In the genomic region with DNA sequence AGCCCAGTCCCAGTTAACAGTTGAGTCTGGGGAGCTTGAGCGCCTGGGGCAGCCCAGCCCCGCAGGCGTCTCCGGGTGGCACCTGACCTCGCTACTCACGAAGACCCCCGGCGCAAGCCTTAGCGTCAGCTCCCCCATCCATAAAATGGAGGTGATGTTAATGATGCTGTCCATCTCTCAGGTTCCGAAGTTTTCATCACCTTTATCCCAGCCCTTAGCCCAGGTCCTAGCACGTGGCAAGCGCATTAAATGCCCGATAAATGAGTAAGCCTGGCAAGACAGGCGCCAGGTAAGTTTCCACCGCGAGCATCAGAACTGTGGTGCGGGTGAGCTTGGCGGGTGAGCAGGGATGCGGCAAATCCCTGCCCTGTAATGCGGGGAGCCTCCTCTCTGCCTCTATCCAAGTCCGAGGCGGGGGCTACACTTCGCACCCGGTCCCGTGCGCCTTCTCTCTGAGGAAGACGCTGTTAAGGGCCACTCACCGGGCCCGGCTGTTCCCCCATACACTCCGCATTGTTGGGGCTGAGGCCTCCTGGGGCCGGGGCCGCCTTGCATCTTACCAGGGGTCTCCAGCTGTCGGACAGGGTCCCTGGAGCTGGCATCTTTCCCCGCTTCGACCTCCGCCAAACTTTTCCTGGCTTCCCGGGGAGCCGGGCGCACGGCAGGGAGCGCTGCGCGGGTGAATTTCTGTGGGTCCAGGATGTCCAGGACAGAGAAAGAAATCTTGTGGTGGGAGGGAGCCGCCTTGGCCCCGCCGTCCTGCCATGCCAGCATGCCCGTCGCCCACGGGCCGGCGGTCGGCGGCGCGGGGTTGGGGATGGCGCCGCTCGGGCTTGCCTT, we compare ENCODE assay signal across 11 cellular contexts. TPM values are rescaled to one million over a fixed set of nuclear protein-coding genes. Genes with fewer than 3 reads are reported as not detected.
DNase-seq lines count a peak whose midpoint lies in the region; ATAC-seq and TF ChIP-seq lines count a peak whose summit lies in the region.
"Had no signal": no experiment of that assay in that cellular context is flagged by ENCODE, and none has a peak within 500 bp of the region (broad histone marks: within the 10 kb centered on the region; RNA-seq: fewer than 3 reads in every experiment).

No MANE protein-coding gene starts in this region.

- H3K27ac ChIP-seq in smooth muscle cell (ENCODE audit: low read depth), result no peak overlapping the region
- H3K27ac ChIP-seq in effector memory CD4-positive, alpha-beta T cell (ENCODE audit: insufficient read depth, low read length, poor library complexity, severe bottlenecking), result no peak overlapping the region

- H2AFZ ChIP-seq in smooth muscle cell (ENCODE audit: low read depth), result no peak overlapping the region

- no peaks in the 10 kb centered on the region for H3K9me3 ChIP-seq in T-helper 17 cell (ENCODE audit: control insufficient read depth, low read length, poor library complexity, severe bottlenecking)
- H3K9me3 ChIP-seq in iPS-15b (ENCODE audit: control insufficient read depth, insufficient read depth, low read length), result no peaks in the 10 kb centered on the region
- no peaks in the 10 kb centered on the region for H3K9me3 ChIP-seq in smooth muscle cell (replicated peaks; ENCODE audit: low read depth)
- H3K9me3 ChIP-seq in effector memory CD4-positive, alpha-beta T cell (ENCODE audit: control insufficient read depth, low read length), result no peaks in the 10 kb centered on the region

- H3K4me1 Mint-ChIP-seq in activated CD4-positive, alpha-beta T cell treated with anti-CD3 and anti-CD28 coated beads for 36 hours, result peaks cover 17% of the 10 kb centered on the region
- peaks cover 18% of the 10 kb centered on the region for H3K4me1 Mint-ChIP-seq in T-helper 17 cell

- H3K4me1 ChIP-seq in iPS-15b (ENCODE audit: control insufficient read depth, insufficient read depth, low read length) (peaks cover 25% of the 10 kb centered on the region), smooth muscle cell (ENCODE audit: low read depth) (peaks cover 36% of the 10 kb centered on the region)
- peaks cover 10% of the 10 kb centered on the region for H3K4me1 ChIP-seq in effector memory CD4-positive, alpha-beta T cell (ENCODE audit: control insufficient read depth, insufficient read depth, low read length, poor library complexity, severe bottlenecking)

- H3K9me3 Mint-ChIP-seq in activated CD4-positive, alpha-beta T cell treated with anti-CD3 and anti-CD28 coated beads for 36 hours (ENCODE audit: low read depth), result no peaks in the 10 kb centered on the region
- H3K9me3 Mint-ChIP-seq: natural killer cell had no signal

- ATAC-seq in activated CD4-positive, alpha-beta T cell treated with anti-CD3 and anti-CD28 coated beads for 36 hours, result peak; percentile 14
- no peak for ATAC-seq in T-helper 17 cell
- no peak for ATAC-seq in GM19397 (IDR thresholded peaks at IDR 0.05; ENCODE audit: unreplicated experiment)
- ATAC-seq: natural killer cell had no signal

- no peaks in the 10 kb centered on the region for H3F3A ChIP-seq in smooth muscle cell (ENCODE audit: low read depth)

- H3K27me3 ChIP-seq in iPS-15b (ENCODE audit: control insufficient read depth, insufficient read depth, low read length) (peaks cover 65% of the 10 kb centered on the region), smooth muscle cell (ENCODE audit: low read depth) (peaks cover 100% of the 10 kb centered on the region)
- H3K27me3 ChIP-seq in effector memory CD4-positive, alpha-beta T cell (replicated peaks; ENCODE audit: control insufficient read depth, insufficient read depth, low read length, poor library complexity, severe bottlenecking), result peaks cover 41% of the 10 kb centered on the region

- no peak for TF ChIP-seq CTCF in smooth muscle cell (IDR thresholded peaks at IDR 0.05; ENCODE audit: borderline replicate concordance, insufficient read depth, poor library complexity, severe bottlenecking)

- H4K20me1 ChIP-seq in smooth muscle cell (ENCODE audit: low read depth), result no peaks in the 10 kb centered on the region

- H3K27ac Mint-ChIP-seq in activated CD4-positive, alpha-beta T cell treated with anti-CD3 and anti-CD28 coated beads for 36 hours, result no peak overlapping the region
- H3K27ac Mint-ChIP-seq in T-helper 17 cell, result no peak overlapping the region
- H3K27ac Mint-ChIP-seq: natural killer cell had no signal

- POLR2A ChIA-PET in activated CD4-positive, alpha-beta T cell treated with anti-CD3 and anti-CD28 coated beads for 36 hours (lab: Charles Lee), result no interaction called here

- H3K4me3 Mint-ChIP-seq in activated CD4-positive, alpha-beta T cell treated with anti-CD3 and anti-CD28 coated beads for 36 hours, result peak overlapping the region; percentile 5
- peak overlapping the region; percentile 12 for H3K4me3 Mint-ChIP-seq in T-helper 17 cell
- H3K4me3 Mint-ChIP-seq: natural killer cell had no signal

- intact Hi-C loops in activated CD4-positive, alpha-beta T cell treated with anti-CD3 and anti-CD28 coated beads for 36 hours (cut with DNase I, micrococcal nuclease), result loop anchor here (2.0 to 10.0 kb wide), 2 partner anchors 353 to 1305 kb away; a partner anchor contains a TSS

- no peaks in the 10 kb centered on the region for H3K36me3 Mint-ChIP-seq in activated CD4-positive, alpha-beta T cell treated with anti-CD3 and anti-CD28 coated beads for 36 hours (ENCODE audit: low read depth)
- H3K36me3 Mint-ChIP-seq in T-helper 17 cell (ENCODE audit: low read depth), result peaks cover 5% of the 10 kb centered on the region
- H3K36me3 Mint-ChIP-seq: natural killer cell had no signal

- H3K4me2 ChIP-seq in smooth muscle cell, result peak overlapping the region; percentile 83

- CTCF ChIA-PET in activated CD4-positive, alpha-beta T cell treated with anti-CD3 and anti-CD28 coated beads for 36 hours (lab: Charles Lee), result interaction anchor here (0.6 to 1.9 kb wide), 5 partner anchors 11 to 374 kb away, joined by 3 to 5 read pairs (median 4); no protein-coding TSS in a partner anchor

- H3K9ac ChIP-seq in iPS-15b (ENCODE audit: low read depth, low read length) (peak overlapping the region; percentile 37), smooth muscle cell (ENCODE audit: low read depth) (no peak overlapping the region)

- WGBS in smooth muscle cell (ENCODE audit: low lambda C conversion rate), result 1% methylated on average over 58 of the region's 58 CpGs

- no peaks in the 10 kb centered on the region for H3K79me2 ChIP-seq in smooth muscle cell (ENCODE audit: low read depth)

- H3K4me3 ChIP-seq in iPS-15b (ENCODE audit: low read depth, low read length) (peak overlapping the region; percentile 66), smooth muscle cell (peak overlapping the region; percentile 34)
- no peak overlapping the region for H3K4me3 ChIP-seq in effector memory CD4-positive, alpha-beta T cell (ENCODE audit: insufficient read depth, low read depth, low read length, poor library complexity, severe bottlenecking)

- DNase-seq in activated CD4-positive, alpha-beta T cell treated with anti-CD3 and anti-CD28 coated beads for 36 hours, result peak; percentile 18
- DNase-seq in activated CD4-positive, alpha-beta T cell treated with anti-CD3 and anti-CD28 coated beads, Interleukin-2, amount 50 U/mL, for 1 hour, result no peak
- no peak for DNase-seq in T-helper 17 cell
- no peak for DNase-seq in smooth muscle cell (lab: John Stamatoyannopoulos, UW; ENCODE audit: unreplicated experiment)
- no peak for DNase-seq in effector memory CD4-positive, alpha-beta T cell
- no peak for DNase-seq in NCI-H2107 treated with DMSO at 0.1 percent for 48 hours (lab: John Stamatoyannopoulos, UW; ENCODE audit: unreplicated experiment)
- DNase-seq: natural killer cell, SHP77 treated with DMSO at 0.1 percent for 48 hours had no signal

- H3K36me3 ChIP-seq in iPS-15b (ENCODE audit: control insufficient read depth, insufficient read depth, low read length) (no peaks in the 10 kb centered on the region), smooth muscle cell (ENCODE audit: low read depth) (no peaks in the 10 kb centered on the region)
- no peaks in the 10 kb centered on the region for H3K36me3 ChIP-seq in effector memory CD4-positive, alpha-beta T cell (ENCODE audit: control insufficient read depth, insufficient read depth, low read length)

- peaks cover 74% of the 10 kb centered on the region for H3K27me3 Mint-ChIP-seq in activated CD4-positive, alpha-beta T cell treated with anti-CD3 and anti-CD28 coated beads for 36 hours
- peaks cover 84% of the 10 kb centered on the region for H3K27me3 Mint-ChIP-seq in T-helper 17 cell

RNA-seq across cellular contexts. Expression of a gene that starts 0.4 kb away (rescaled TPM):
- total RNA-seq in activated CD4-positive, alpha-beta T cell treated with anti-CD3 and anti-CD28 coated beads for 36 hours, result not detected
- not detected for total RNA-seq in T-helper 17 cell
- total RNA-seq in smooth muscle cell, result 0.18 TPM in 1 of 2 replicates, not detected in the other
- not detected in 2 replicates for polyA plus RNA-seq in smooth muscle cell
- total RNA-seq: fibroblast of lung, natural killer cell had no signal
- polyA plus RNA-seq: fibroblast of lung had no signal

RNA-seq across cellular contexts. Expression of a gene that starts 12.2 kb away (rescaled TPM):
- total RNA-seq in activated CD4-positive, alpha-beta T cell treated with anti-CD3 and anti-CD28 coated beads for 36 hours, result 10 to 100 TPM; 11.5 to 14.0 TPM
- total RNA-seq in T-helper 17 cell, result 10 to 100 TPM; 19.9 to 21.1 TPM
- 7.6 and 9.7 TPM in 2 replicates for total RNA-seq in smooth muscle cell
- polyA plus RNA-seq in smooth muscle cell, result 11.3 and 14.0 TPM in 2 replicates

RNA-seq across cellular contexts. Expression of a gene that starts 30.7 kb away (rescaled TPM):
- 10 to 100 TPM; 36.5 to 39.6 TPM for total RNA-seq in activated CD4-positive, alpha-beta T cell treated with anti-CD3 and anti-CD28 coated beads for 36 hours
- total RNA-seq in T-helper 17 cell (10 to 100 TPM; 26.2 to 27.1 TPM), smooth muscle cell (107 and 174 TPM in 2 replicates)
- 125 and 160 TPM in 2 replicates for polyA plus RNA-seq in smooth muscle cell
